16 cellular contexts compared by ENCODE assay signal in the genomic region with DNA sequence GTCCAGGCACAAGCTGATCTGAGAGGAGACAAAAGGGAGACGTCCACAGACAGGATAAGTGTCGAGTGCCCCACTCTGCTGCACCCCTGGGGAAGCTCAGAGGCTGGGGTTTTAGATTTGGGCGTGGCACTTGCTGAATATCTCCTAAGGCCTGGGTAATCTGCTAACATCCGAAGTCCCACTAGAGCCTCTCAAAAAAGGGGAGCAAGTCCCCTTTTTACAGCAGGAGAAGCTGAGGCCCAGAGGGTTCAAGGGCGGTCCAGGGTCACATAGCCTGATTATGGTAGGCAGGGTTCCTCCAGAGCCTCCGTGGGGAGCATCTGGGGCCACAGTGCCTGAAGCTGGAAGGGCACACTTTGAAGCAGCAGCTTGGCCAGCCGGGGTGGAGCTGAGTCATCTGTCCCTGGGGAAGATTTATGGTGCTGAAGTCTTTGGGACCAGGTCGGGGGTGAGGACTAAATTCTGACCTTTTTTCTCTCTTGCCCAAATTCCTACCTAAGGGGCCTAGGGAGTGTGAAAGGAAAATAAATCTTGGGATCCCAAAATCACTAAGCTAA.
DNase-seq lines count a peak whose midpoint lies in the region; ATAC-seq, FAIRE-seq and TF ChIP-seq lines count a peak whose summit lies in the region.
"Had no signal": no experiment of that assay in that cellular context is flagged by ENCODE, and none has a peak within 500 bp of the region (broad histone marks: within the 10 kb centered on the region; RNA-seq: fewer than 3 reads in every experiment).

No MANE protein-coding gene starts in this region.

- ATAC-seq in omental fat pad (ENCODE audit: low FRiP score) (peak; percentile 61), HG02678 (IDR thresholded peaks at IDR 0.05; ENCODE audit: unreplicated experiment) (no peak), pancreas (no peak)
- ATAC-seq: left ventricle myocardium superior had no signal

- peaks cover 1% of the 10 kb centered on the region for H3K27me3 Mint-ChIP-seq in endothelial cell (ENCODE audit: unreplicated experiment)
- H3K27me3 Mint-ChIP-seq: CD4-positive, CD25-positive, alpha-beta regulatory T cell had no signal

- no peak for TF ChIP-seq CTCF in coronary artery (IDR thresholded peaks at IDR 0.05)
- no peak for TF ChIP-seq CTCF in omental fat pad (IDR thresholded peaks at IDR 0.05)
- no peak for TF ChIP-seq CTCF in endothelial cell (IDR thresholded peaks at IDR 0.05; ENCODE audit: unreplicated experiment)
- no peak for TF ChIP-seq CTCF in pancreas (IDR thresholded peaks at IDR 0.05)

- peaks cover under 1% of the 10 kb centered on the region for H3K4me1 Mint-ChIP-seq in endothelial cell (ENCODE audit: unreplicated experiment)

- no peaks in the 10 kb centered on the region for H3K9me3 Mint-ChIP-seq in endothelial cell (ENCODE audit: unreplicated experiment)
- H3K9me3 Mint-ChIP-seq: CD4-positive, CD25-positive, alpha-beta regulatory T cell had no signal

- H3K27ac ChIP-seq in coronary artery (peak overlapping the region; percentile 56 to 81), pancreas (no peak overlapping the region)
- H3K27ac ChIP-seq: epithelial cell of prostate had no signal

- intact Hi-C loops in pancreas (cut with DNase I): no loop called here

- FAIRE-seq in pancreas (lab: Jason Lieb, UNC): no peak
- FAIRE-seq: GM18507 had no signal

- H3K4me3 ChIP-seq in coronary artery (no peak overlapping the region), pancreas (no peak overlapping the region)

- DNase-seq in COLO829 (ENCODE audit: low spot score) (peak; percentile 35), MV-4-11 (lab: John Stamatoyannopoulos, UW) (peak; percentile 29), coronary artery (ENCODE audit: low spot score) (peak; percentile 85), omental fat pad (ENCODE audit: low spot score) (no peak), endothelial cell (ENCODE audit: low spot score) (no peak), pancreas (no peak), HT-29 (ENCODE audit: low spot score) (no peak)
- DNase-seq: activated CD4-positive, alpha-beta T cell treated with anti-CD3 and anti-CD28 coated beads for 48 hours; activated naive CD4-positive, alpha-beta T cell treated with anti-CD3 and anti-CD28 coated beads, Interleukin-2, amount 50 U/mL, for 16 hours; CD4-positive, CD25-positive, alpha-beta regulatory T cell; left ventricle myocardium superior; NCI-H1930; Right ventricle myocardium superior had no signal

- no peaks in the 10 kb centered on the region for H3K36me3 Mint-ChIP-seq in endothelial cell (ENCODE audit: low read depth, unreplicated experiment)
- H3K36me3 Mint-ChIP-seq: CD4-positive, CD25-positive, alpha-beta regulatory T cell had no signal

- 76 to 79% methylated on average over 8 of the region's 8 CpGs for WGBS in pancreas, 2 donors

- no peaks in the 10 kb centered on the region for H3K27me3 ChIP-seq in pancreas

- H3K4me1 ChIP-seq in pancreas: no peaks in the 10 kb centered on the region

- no peaks in the 10 kb centered on the region for H3K36me3 ChIP-seq in pancreas

- no peaks in the 10 kb centered on the region for H3K9me3 ChIP-seq in pancreas

- H3K4me3 Mint-ChIP-seq in endothelial cell (ENCODE audit: unreplicated experiment): no peak overlapping the region
- H3K4me3 Mint-ChIP-seq: CD4-positive, CD25-positive, alpha-beta regulatory T cell had no signal

- H3K27ac Mint-ChIP-seq in endothelial cell (ENCODE audit: unreplicated experiment): no peak overlapping the region

Comparison
In these comparisons a context has a peak if more than half of its experiments do, and no peak if none do; other contexts are left out.
1. DNase-seq: peak in COLO829 (single experiment), MV-4-11 (single experiment) and coronary artery (single experiment); none in omental fat pad (single experiment), endothelial cell (single experiment), pancreas (0 of 6) and HT-29 (single experiment).
2. H3K27ac ChIP-seq: peak in coronary artery (2 of 2); none in pancreas (0 of 4).